Comparison of ENCODE assay signal across 2 cellular contexts in the genomic region with DNA sequence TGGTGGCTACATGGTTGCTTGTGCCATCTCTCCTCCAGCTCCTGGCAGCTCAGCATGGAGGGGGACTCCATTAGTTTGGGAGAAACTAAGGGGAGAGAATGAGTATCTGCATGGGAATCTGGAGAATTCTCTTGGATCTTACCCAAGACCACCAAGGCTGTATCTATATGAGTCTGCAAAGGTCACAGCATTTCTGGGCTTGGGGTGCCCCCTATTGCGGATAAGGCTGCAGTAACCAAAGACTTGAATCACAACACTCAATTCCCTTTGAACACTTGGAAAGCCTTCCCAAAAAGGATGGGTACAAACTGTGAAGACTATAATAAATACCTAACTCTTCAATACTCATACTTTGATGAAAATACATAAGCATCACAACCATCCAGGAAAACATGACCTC.
TF ChIP-seq lines count a peak whose summit lies in the region.

No MANE protein-coding gene starts in this region.

TF ChIP-seq in GM23338, 12 proteins besides CTCF, POLR2A, EP300 and RAD21:
- no peak for TF ChIP-seq POLR2AphosphoS5 (IDR thresholded peaks at IDR 0.05; ENCODE audit: low read depth)
- TF ChIP-seq EZH2phosphoT487 (IDR thresholded peaks at IDR 0.05; ENCODE audit: unreplicated experiment) = no peak
- TF ChIP-seq STAT1 (IDR thresholded peaks at IDR 0.05; ENCODE audit: unreplicated experiment) = no peak
- TF ChIP-seq ZNF331 (CRISPR knock-in tag; IDR thresholded peaks at IDR 0.05; ENCODE audit: low read depth) = no peak
- TF ChIP-seq CREB1 (CRISPR knock-in tag; IDR thresholded peaks at IDR 0.05; ENCODE audit: low read depth) = no peak
- TF ChIP-seq, protein P1, sequence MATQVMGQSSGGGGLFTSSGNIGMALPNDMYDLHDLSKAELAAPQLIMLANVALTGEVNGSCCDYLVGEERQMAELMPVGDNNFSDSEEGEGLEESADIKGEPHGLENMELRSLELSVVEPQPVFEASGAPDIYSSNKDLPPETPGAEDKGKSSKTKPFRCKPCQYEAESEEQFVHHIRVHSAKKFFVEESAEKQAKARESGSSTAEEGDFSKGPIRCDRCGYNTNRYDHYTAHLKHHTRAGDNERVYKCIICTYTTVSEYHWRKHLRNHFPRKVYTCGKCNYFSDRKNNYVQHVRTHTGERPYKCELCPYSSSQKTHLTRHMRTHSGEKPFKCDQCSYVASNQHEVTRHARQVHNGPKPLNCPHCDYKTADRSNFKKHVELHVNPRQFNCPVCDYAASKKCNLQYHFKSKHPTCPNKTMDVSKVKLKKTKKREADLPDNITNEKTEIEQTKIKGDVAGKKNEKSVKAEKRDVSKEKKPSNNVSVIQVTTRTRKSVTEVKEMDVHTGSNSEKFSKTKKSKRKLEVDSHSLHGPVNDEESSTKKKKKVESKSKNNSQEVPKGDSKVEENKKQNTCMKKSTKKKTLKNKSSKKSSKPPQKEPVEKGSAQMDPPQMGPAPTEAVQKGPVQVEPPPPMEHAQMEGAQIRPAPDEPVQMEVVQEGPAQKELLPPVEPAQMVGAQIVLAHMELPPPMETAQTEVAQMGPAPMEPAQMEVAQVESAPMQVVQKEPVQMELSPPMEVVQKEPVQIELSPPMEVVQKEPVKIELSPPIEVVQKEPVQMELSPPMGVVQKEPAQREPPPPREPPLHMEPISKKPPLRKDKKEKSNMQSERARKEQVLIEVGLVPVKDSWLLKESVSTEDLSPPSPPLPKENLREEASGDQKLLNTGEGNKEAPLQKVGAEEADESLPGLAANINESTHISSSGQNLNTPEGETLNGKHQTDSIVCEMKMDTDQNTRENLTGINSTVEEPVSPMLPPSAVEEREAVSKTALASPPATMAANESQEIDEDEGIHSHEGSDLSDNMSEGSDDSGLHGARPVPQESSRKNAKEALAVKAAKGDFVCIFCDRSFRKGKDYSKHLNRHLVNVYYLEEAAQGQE (IDR thresholded peaks at IDR 0.05; ENCODE audit: unreplicated experiment) = no peak
- TF ChIP-seq NANOG (IDR thresholded peaks at IDR 0.05; ENCODE audit: borderline replicate concordance) = no peak
- TF ChIP-seq JUNB (IDR thresholded peaks at IDR 0.05; ENCODE audit: unreplicated experiment) = no peak

TF ChIP-seq in IMR-90, 13 proteins besides CTCF, POLR2A, EP300 and RAD21:
- no peak for TF ChIP-seq MXI1 (IDR thresholded peaks at IDR 0.05; ENCODE audit: borderline replicate concordance, low read depth, low read length)
- TF ChIP-seq MAFK (IDR thresholded peaks at IDR 0.05; ENCODE audit: low read depth, low read length) = no peak
- no peak for TF ChIP-seq RCOR1 (IDR thresholded peaks at IDR 0.05; ENCODE audit: insufficient replicate concordance, low read length)
- TF ChIP-seq BHLHE40 (IDR thresholded peaks at IDR 0.05; ENCODE audit: low read depth, low read length) = no peak
- TF ChIP-seq MAZ (IDR thresholded peaks at IDR 0.05; ENCODE audit: borderline replicate concordance, low read depth, low read length) = no peak
- TF ChIP-seq, protein P2, sequence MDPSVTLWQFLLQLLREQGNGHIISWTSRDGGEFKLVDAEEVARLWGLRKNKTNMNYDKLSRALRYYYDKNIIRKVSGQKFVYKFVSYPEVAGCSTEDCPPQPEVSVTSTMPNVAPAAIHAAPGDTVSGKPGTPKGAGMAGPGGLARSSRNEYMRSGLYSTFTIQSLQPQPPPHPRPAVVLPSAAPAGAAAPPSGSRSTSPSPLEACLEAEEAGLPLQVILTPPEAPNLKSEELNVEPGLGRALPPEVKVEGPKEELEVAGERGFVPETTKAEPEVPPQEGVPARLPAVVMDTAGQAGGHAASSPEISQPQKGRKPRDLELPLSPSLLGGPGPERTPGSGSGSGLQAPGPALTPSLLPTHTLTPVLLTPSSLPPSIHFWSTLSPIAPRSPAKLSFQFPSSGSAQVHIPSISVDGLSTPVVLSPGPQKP (IDR thresholded peaks at IDR 0.05; ENCODE audit: borderline replicate concordance, low read depth, low read length) = no peak
- no peak for TF ChIP-seq CHD1 (IDR thresholded peaks at IDR 0.05; ENCODE audit: low read depth, low read length)
- TF ChIP-seq CEBPB (IDR thresholded peaks at IDR 0.05; ENCODE audit: low read depth, low read length) = no peak
- TF ChIP-seq, protein P3, sequence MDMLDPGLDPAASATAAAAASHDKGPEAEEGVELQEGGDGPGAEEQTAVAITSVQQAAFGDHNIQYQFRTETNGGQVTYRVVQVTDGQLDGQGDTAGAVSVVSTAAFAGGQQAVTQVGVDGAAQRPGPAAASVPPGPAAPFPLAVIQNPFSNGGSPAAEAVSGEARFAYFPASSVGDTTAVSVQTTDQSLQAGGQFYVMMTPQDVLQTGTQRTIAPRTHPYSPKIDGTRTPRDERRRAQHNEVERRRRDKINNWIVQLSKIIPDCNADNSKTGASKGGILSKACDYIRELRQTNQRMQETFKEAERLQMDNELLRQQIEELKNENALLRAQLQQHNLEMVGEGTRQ (IDR thresholded peaks at IDR 0.05; ENCODE audit: low read depth, low read length) = no peak
- no peak for TF ChIP-seq RFX5 (IDR thresholded peaks at IDR 0.05; ENCODE audit: low read depth, low read length)
- TF ChIP-seq FOS (IDR thresholded peaks at IDR 0.05; ENCODE audit: low read depth, low read length) = no peak
- no peak for TF ChIP-seq NFE2L2 (IDR thresholded peaks at IDR 0.05; ENCODE audit: low read depth, low read length)
- TF ChIP-seq SMC3 (IDR thresholded peaks at IDR 0.05; ENCODE audit: low read depth, low read length) = no peak
TF ChIP-seq in IMR-90: peak in this region for 0.
